ENCODE assay signal across 31 cellular contexts in genomic region chr15:70200003-70200410, GRCh38.
DNase-seq lines count a peak whose midpoint lies in the region; ATAC-seq and TF ChIP-seq lines count a peak whose summit lies in the region.
"Had no signal": no experiment of that assay in that cellular context is flagged by ENCODE, and none has a peak within 500 bp of the region (broad histone marks: within the 10 kb centered on the region; RNA-seq: fewer than 3 reads in every experiment).

No MANE protein-coding gene starts in this region.

- H3K36me3 Mint-ChIP-seq in brain = no peaks in the 10 kb centered on the region
- peaks cover 3% of the 10 kb centered on the region for H3K36me3 Mint-ChIP-seq in effector memory CD8-positive, alpha-beta T cell (ENCODE audit: insufficient read depth)
- H3K36me3 Mint-ChIP-seq: activated naive CD8-positive, alpha-beta T cell treated with anti-CD3 and anti-CD28 coated beads, Interleukin-2, amount 10 ng/mL, durations not matched to agents 7 days and 5 days; CD4-positive, CD25-positive, alpha-beta regulatory T cell; immature natural killer cell had no signal

- H3K9me2 ChIP-seq in SK-N-SH = no peaks in the 10 kb centered on the region

- no peak for TF ChIP-seq RAD21 in SK-N-SH (IDR thresholded peaks at IDR 0.05; ENCODE audit: low read length)

- no peak for ATAC-seq in effector memory CD8-positive, alpha-beta T cell (replicated peaks)
- ATAC-seq: left cardiac atrium; stimulated activated naive CD8-positive, alpha-beta T cell treated with anti-CD3 and anti-CD28 coated beads, Interleukin-15, amount 100 ng/mL, for 72 hours had no signal

- no peaks in the 10 kb centered on the region for H3K79me2 ChIP-seq in smooth muscle cell (ENCODE audit: low read depth)
- H3K79me2 ChIP-seq in SK-N-SH (ENCODE audit: insufficient read depth) = no peaks in the 10 kb centered on the region

- H2AFZ ChIP-seq in smooth muscle cell (ENCODE audit: low read depth) = no peak overlapping the region
- no peak overlapping the region for H2AFZ ChIP-seq in SK-N-SH (ENCODE audit: low read depth)

- H3K4me3 ChIP-seq in smooth muscle cell (no peak overlapping the region), SK-N-SH (ENCODE audit: low read depth in 2 of 2, low read length in 1 of 2) (no peak overlapping the region)
- H3K4me3 ChIP-seq: ascending aorta, cardiac muscle cell, colonic mucosa, ovary, SJSA1, thyroid gland had no signal

- H3F3A ChIP-seq in smooth muscle cell (ENCODE audit: low read depth) (peaks cover 19% of the 10 kb centered on the region), SK-N-SH (replicated peaks; ENCODE audit: insufficient read depth) (peaks cover 6% of the 10 kb centered on the region)

- H3K9me3 Mint-ChIP-seq in brain = peaks cover 0 to 19% (median 4%) of the 10 kb centered on the region in 5 experiments
- no peaks in the 10 kb centered on the region for H3K9me3 Mint-ChIP-seq in effector memory CD8-positive, alpha-beta T cell
- H3K9me3 Mint-ChIP-seq: activated naive CD8-positive, alpha-beta T cell treated with anti-CD3 and anti-CD28 coated beads, Interleukin-2, amount 10 ng/mL, durations not matched to agents 7 days and 5 days; CD4-positive, CD25-positive, alpha-beta regulatory T cell; immature natural killer cell; nephron progenitor cell; stimulated activated naive CD8-positive, alpha-beta T cell treated with anti-CD3 and anti-CD28 coated beads, Interleukin-15, amount 100 ng/mL, for 72 hours had no signal

- peaks cover 8% of the 10 kb centered on the region for H3K27me3 Mint-ChIP-seq in brain
- peaks cover 0 to 26% of the 10 kb centered on the region in 2 donors for H3K27me3 Mint-ChIP-seq in effector memory CD8-positive, alpha-beta T cell
- H3K27me3 Mint-ChIP-seq: stimulated activated naive CD8-positive, alpha-beta T cell treated with anti-CD3 and anti-CD28 coated beads, Interleukin-15, amount 100 ng/mL, for 72 hours had no signal

- peak overlapping the region; percentile 39 for H3K4me2 ChIP-seq in smooth muscle cell
- H3K4me2 ChIP-seq in SK-N-SH = no peak overlapping the region

- no peak for TF ChIP-seq EP300 in SK-N-SH (IDR thresholded peaks at IDR 0.05; ENCODE audit: borderline replicate concordance in 1 of 2, low read depth in 1 of 2, low read length in 1 of 2)

- peaks cover 93% of the 10 kb centered on the region for H3K4me1 Mint-ChIP-seq in brain
- no peaks in the 10 kb centered on the region for H3K4me1 Mint-ChIP-seq in effector memory CD8-positive, alpha-beta T cell (ENCODE audit: low read depth in 2 of 2)
- H3K4me1 Mint-ChIP-seq: activated naive CD8-positive, alpha-beta T cell treated with anti-CD3 and anti-CD28 coated beads, Interleukin-2, amount 10 ng/mL, durations not matched to agents 7 days and 5 days; immature natural killer cell; stimulated activated naive CD8-positive, alpha-beta T cell treated with anti-CD3 and anti-CD28 coated beads, Interleukin-15, amount 100 ng/mL, for 72 hours had no signal

- H3K4me3 Mint-ChIP-seq in brain = no peak overlapping the region
- H3K4me3 Mint-ChIP-seq in effector memory CD8-positive, alpha-beta T cell = no peak overlapping the region
- H3K4me3 Mint-ChIP-seq: activated naive CD8-positive, alpha-beta T cell treated with anti-CD3 and anti-CD28 coated beads, Interleukin-2, amount 10 ng/mL, durations not matched to agents 7 days and 5 days; CD4-positive, CD25-positive, alpha-beta regulatory T cell; immature natural killer cell; nephron progenitor cell; stimulated activated naive CD8-positive, alpha-beta T cell treated with anti-CD3 and anti-CD28 coated beads, Interleukin-15, amount 100 ng/mL, for 72 hours had no signal

- no peaks in the 10 kb centered on the region for H4K20me1 ChIP-seq in smooth muscle cell (ENCODE audit: low read depth)
- no peaks in the 10 kb centered on the region for H4K20me1 ChIP-seq in SK-N-SH (ENCODE audit: insufficient read depth)

- no peak for TF ChIP-seq CTCF in brain (conservative IDR thresholded peaks at IDR 0.05)
- no peak for TF ChIP-seq CTCF in smooth muscle cell (IDR thresholded peaks at IDR 0.05; ENCODE audit: borderline replicate concordance, insufficient read depth, poor library complexity, severe bottlenecking)
- TF ChIP-seq CTCF in SK-N-SH (IDR thresholded peaks at IDR 0.05) = no peak

- POLR2A ChIA-PET in SK-N-SH (lab: Yijun Ruan, JAX) = interaction anchor here (0.6 to 1.8 kb wide), 7 partner anchors 8 to 747 kb away, joined by 3 to 5 read pairs (median 3); partner anchors contain the start of genes RPLP1 and TLE3

- peak; percentile 14 for DNase-seq in EH (ENCODE audit: low read depth)
- peak; percentile 52 for DNase-seq in NCI-H2227 treated with DMSO at 0.1 percent for 48 hours (lab: John Stamatoyannopoulos, UW)
- no peak for DNase-seq in smooth muscle cell (lab: John Stamatoyannopoulos, UW; ENCODE audit: unreplicated experiment)
- no peak for DNase-seq in SK-N-SH
- DNase-seq in NCI-H1417 (lab: John Stamatoyannopoulos, UW) = no peak
- DNase-seq in effector memory CD8-positive, alpha-beta T cell = no peak
- DNase-seq: activated CD4-positive, CD25-positive, alpha-beta regulatory T cell; activated gamma-delta T cell treated with Interleukin-2 at 50 U/mL for 16 hours; activated naive CD8-positive, alpha-beta T cell treated with anti-CD3 and anti-CD28 coated beads, Interleukin-2, amount 10 ng/mL, durations not matched to agents 7 days and 5 days; activated T-cell treated with anti-CD3 and anti-CD28 coated beads, Interleukin-2, amount 50 U/mL, for 48 hours; Calu3; CD4-positive, CD25-positive, alpha-beta regulatory T cell; colonic mucosa; effector CD4-positive, alpha-beta T cell; immature natural killer cell; Kasumi-1; left cardiac atrium; NCI-H1436 treated with DMSO at 0.1 percent for 48 hours; NCI-H345; nephron progenitor cell; retina; stimulated activated CD8-positive, alpha-beta memory T cell treated with anti-CD3 and anti-CD28 coated beads, Interleukin-4, amount 100 ng/mL, for 48 hours; stimulated activated naive CD8-positive, alpha-beta T cell treated with anti-CD3 and anti-CD28 coated beads, Interleukin-15, amount 100 ng/mL, for 72 hours; T-helper 1 cell; thyroid gland had no signal

- no peaks in the 10 kb centered on the region for H3K9me3 ChIP-seq in smooth muscle cell (replicated peaks; ENCODE audit: low read depth)
- H3K9me3 ChIP-seq in SK-N-SH = no peaks in the 10 kb centered on the region
- H3K9me3 ChIP-seq: ascending aorta, colonic mucosa, ovary, SJSA1, thyroid gland had no signal

- CTCF ChIA-PET in SK-N-SH (lab: Yijun Ruan, JAX) = interaction anchor here (0.8 to 3.3 kb wide), 11 partner anchors 9 to 722 kb away, joined by 3 to 16 read pairs (median 4); no protein-coding TSS in a partner anchor

- H3K27ac ChIP-seq in smooth muscle cell (ENCODE audit: low read depth) = no peak overlapping the region
- H3K27ac ChIP-seq in SK-N-SH (ENCODE audit: low read depth in 2 of 2, low read length in 1 of 2) = peak overlapping the region in 1 of 2 experiments; percentile 95; a peak in 2 of 4 replicates
- H3K27ac ChIP-seq: ascending aorta, cardiac muscle cell, colonic mucosa, HL-60, ovary, SJSA1, thyroid gland had no signal

- H3K27ac Mint-ChIP-seq in brain = peak overlapping the region; percentile 44 to 96 (median 79)
- no peak overlapping the region for H3K27ac Mint-ChIP-seq in effector memory CD8-positive, alpha-beta T cell
- H3K27ac Mint-ChIP-seq: activated naive CD8-positive, alpha-beta T cell treated with anti-CD3 and anti-CD28 coated beads, Interleukin-2, amount 10 ng/mL, durations not matched to agents 7 days and 5 days; CD4-positive, CD25-positive, alpha-beta regulatory T cell; immature natural killer cell; nephron progenitor cell; stimulated activated naive CD8-positive, alpha-beta T cell treated with anti-CD3 and anti-CD28 coated beads, Interleukin-15, amount 100 ng/mL, for 72 hours had no signal

- H3K4me1 ChIP-seq in smooth muscle cell (ENCODE audit: low read depth) (peaks cover 21% of the 10 kb centered on the region), SK-N-SH (ENCODE audit: control insufficient read depth in 1 of 2, insufficient read depth in 2 of 2, low read depth in 1 of 2, low read length in 1 of 2) (peaks cover 34 to 95% of the 10 kb centered on the region in 2 experiments)
- H3K4me1 ChIP-seq: colonic mucosa had no signal

- no peaks in the 10 kb centered on the region for H3K36me3 ChIP-seq in smooth muscle cell (ENCODE audit: low read depth)
- H3K36me3 ChIP-seq in SK-N-SH (replicated peaks in 1 of 2; ENCODE audit: control insufficient read depth in 1 of 2, insufficient read depth in 2 of 2, low read length in 1 of 2) = no peaks in the 10 kb centered on the region
- H3K36me3 ChIP-seq: ascending aorta, cardiac muscle cell, colonic mucosa, ovary, SJSA1, thyroid gland had no signal

- no peaks in the 10 kb centered on the region for H3K27me3 ChIP-seq in smooth muscle cell (ENCODE audit: low read depth)
- no peaks in the 10 kb centered on the region for H3K27me3 ChIP-seq in SK-N-SH (ENCODE audit: insufficient read depth)
- H3K27me3 ChIP-seq: ascending aorta, colonic mucosa, ovary, SJSA1, thyroid gland had no signal

- H3K9ac ChIP-seq in smooth muscle cell (ENCODE audit: low read depth) (no peak overlapping the region), SK-N-SH (no peak overlapping the region)

- 79% methylated on average over 8 of the region's 8 CpGs for WGBS in smooth muscle cell (ENCODE audit: low lambda C conversion rate)
- WGBS in SK-N-SH (ENCODE audit: low lambda C conversion rate) = 52% methylated on average over 8 of the region's 8 CpGs

TF ChIP-seq in SK-N-SH, 30 proteins besides CTCF, POLR2A, EP300 and RAD21 (continues in another document):
- TF ChIP-seq MAX (IDR thresholded peaks at IDR 0.05; ENCODE audit: low read depth) = no peak
- no peak for TF ChIP-seq NFIC (IDR thresholded peaks at IDR 0.05; ENCODE audit: borderline replicate concordance)
- no peak for TF ChIP-seq YY1 (IDR thresholded peaks at IDR 0.05; ENCODE audit: low read depth)
- no peak for TF ChIP-seq USF2 (IDR thresholded peaks at IDR 0.05; ENCODE audit: borderline replicate concordance, low read depth, low read length)
- TF ChIP-seq TCF12 (IDR thresholded peaks at IDR 0.05) = no peak
- TF ChIP-seq RCOR1 (IDR thresholded peaks at IDR 0.05; ENCODE audit: low read length) = no peak; the same call in 1 of the 2 replicates
- TF ChIP-seq RXRA (IDR thresholded peaks at IDR 0.05; ENCODE audit: borderline replicate concordance, low read depth) = no peak
- TF ChIP-seq POLR2AphosphoS5 (IDR thresholded peaks at IDR 0.05; ENCODE audit: low read depth, low read length) = no peak
- no peak for TF ChIP-seq TEAD4 (IDR thresholded peaks at IDR 0.05; ENCODE audit: borderline replicate concordance, insufficient read depth)

Comparison
In these comparisons a context has a peak if more than half of its experiments do, and no peak if none do; other contexts are left out.
1. DNase-seq: peak in EH (single experiment) and NCI-H2227 treated with DMSO at 0.1 percent for 48 hours (single experiment); none in smooth muscle cell (single experiment), SK-N-SH (single experiment), NCI-H1417 (0 of 3) and effector memory CD8-positive, alpha-beta T cell (0 of 3).
2. H3K27ac Mint-ChIP-seq: peak in brain (5 of 5); none in effector memory CD8-positive, alpha-beta T cell (0 of 2).